Comparison of ENCODE assay signal across 32 cellular contexts in the genomic region with DNA sequence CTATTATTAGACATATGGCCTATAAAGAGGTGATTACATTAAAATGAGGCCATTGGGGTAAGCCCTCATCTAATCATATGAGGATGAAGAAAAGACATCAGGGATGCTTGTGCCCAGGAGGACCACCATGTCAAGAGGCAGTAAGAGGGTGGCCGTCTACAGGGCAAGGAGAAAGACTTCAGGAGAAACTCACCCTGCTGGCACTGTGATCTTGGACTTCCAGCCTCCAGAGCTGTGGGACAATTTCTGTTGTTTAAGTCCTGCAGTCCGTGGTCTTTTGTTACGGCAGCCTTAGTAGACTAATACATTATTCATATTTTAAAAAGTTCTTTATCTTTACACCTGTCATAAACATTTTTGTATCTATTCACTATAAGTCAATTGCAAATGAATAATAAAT.
DNase-seq lines count a peak whose midpoint lies in the region; ATAC-seq and TF ChIP-seq lines count a peak whose summit lies in the region.
"Had no signal": no experiment of that assay in that cellular context is flagged by ENCODE, and none has a peak within 500 bp of the region (broad histone marks: within the 10 kb centered on the region; RNA-seq: fewer than 3 reads in every experiment).

No MANE protein-coding gene starts in this region.

- H2AFZ ChIP-seq in hepatocyte = no peak overlapping the region
- no peak overlapping the region for H2AFZ ChIP-seq in trophoblast cell (ENCODE audit: insufficient read depth, low read length, poor library complexity)
- no peak overlapping the region for H2AFZ ChIP-seq in smooth muscle cell (ENCODE audit: low read depth)

- H3F3A ChIP-seq in smooth muscle cell (ENCODE audit: low read depth) = peaks cover 14% of the 10 kb centered on the region

- ATAC-seq in GM21786 (IDR thresholded peaks at IDR 0.05; ENCODE audit: unreplicated experiment) (no peak), HG02588 (IDR thresholded peaks at IDR 0.05; ENCODE audit: unreplicated experiment) (no peak), GM18511 (IDR thresholded peaks at IDR 0.05; ENCODE audit: unreplicated experiment) (no peak)
- ATAC-seq: A549; CD8-positive, alpha-beta T cell had no signal

- H3K4me2 ChIP-seq in hepatocyte (peak overlapping the region; percentile 10), trophoblast cell (ENCODE audit: low read length) (no peak overlapping the region), smooth muscle cell (no peak overlapping the region)
- H3K4me2 ChIP-seq: BLaER1 had no signal

- no peak overlapping the region for H3K4me3 ChIP-seq in HEK293 (ENCODE audit: low read depth, low read length)
- H3K4me3 ChIP-seq in hepatocyte = no peak overlapping the region
- H3K4me3 ChIP-seq in trophoblast cell (ENCODE audit: low read depth, low read length) = no peak overlapping the region
- no peak overlapping the region for H3K4me3 ChIP-seq in smooth muscle cell
- H3K4me3 ChIP-seq: A549; BLaER1; BLaER1 treated with 17β-estradiol and CSF1 and Interleukin-3, amounts not matched to agents 10 nM and 100 nM had no signal

- no peak overlapping the region for H3K23ac ChIP-seq in trophoblast cell (ENCODE audit: low read length)

- TF ChIP-seq CTCF in HEK293 (tag by site-specific recombination; IDR thresholded peaks at IDR 0.05) (no peak), hepatocyte (IDR thresholded peaks at IDR 0.05; ENCODE audit: poor library complexity) (no peak), smooth muscle cell (IDR thresholded peaks at IDR 0.05; ENCODE audit: borderline replicate concordance, insufficient read depth, poor library complexity, severe bottlenecking) (no peak)

- no peak overlapping the region for H4K12ac ChIP-seq in trophoblast cell (ENCODE audit: low read depth, low read length)

- CTCF ChIA-PET in HEK293 (lab: Yijun Ruan, JAX) = interaction anchor here (0.6 to 1.1 kb wide), 3 partner anchors 10 to 284 kb away, joined by 3 read pairs; no protein-coding TSS in a partner anchor

- H3K27me3 ChIP-seq in hepatocyte = no peaks in the 10 kb centered on the region
- H3K27me3 ChIP-seq in trophoblast cell (ENCODE audit: insufficient read depth, low read length) = no peaks in the 10 kb centered on the region
- H3K27me3 ChIP-seq in smooth muscle cell (ENCODE audit: low read depth) = no peaks in the 10 kb centered on the region
- H3K27me3 ChIP-seq: BE2C; BLaER1; BLaER1 treated with 17β-estradiol and CSF1 and Interleukin-3, amounts not matched to agents 10 nM and 100 nM had no signal

- H3K14ac ChIP-seq in trophoblast cell (ENCODE audit: low read length) = no peak overlapping the region

- peaks cover 5% of the 10 kb centered on the region for H3K79me1 ChIP-seq in trophoblast cell (ENCODE audit: low read length)

- WGBS in hepatocyte (ENCODE audit: low lambda C conversion rate, missing lambda C conversion rate) = 92% methylated on average over 3 of the region's 3 CpGs
- no CpG with 5 or more reads among the region's 3 CpGs for WGBS in trophoblast cell (ENCODE audit: extremely low coverage, insufficient coverage, insufficient read length)
- WGBS in smooth muscle cell (ENCODE audit: low lambda C conversion rate) = 100% methylated on average over 3 of the region's 3 CpGs

- H4K20me1 ChIP-seq in hepatocyte (ENCODE audit: insufficient read depth, poor library complexity, severe bottlenecking) = no peaks in the 10 kb centered on the region
- no peaks in the 10 kb centered on the region for H4K20me1 ChIP-seq in smooth muscle cell (ENCODE audit: low read depth)
- H4K20me1 ChIP-seq: BLaER1 treated with 17β-estradiol and CSF1 and Interleukin-3, amounts not matched to agents 10 nM and 100 nM had no signal

- H3K27ac ChIP-seq in HEK293 (ENCODE audit: extremely low read depth, low read depth, low read length) (no peak overlapping the region), hepatocyte (peak overlapping the region; percentile 15), trophoblast cell (ENCODE audit: low read depth, low read length) (no peak overlapping the region), smooth muscle cell (ENCODE audit: low read depth) (peak overlapping the region; percentile 74)
- H3K27ac ChIP-seq: 22Rv1; BLaER1; BLaER1 treated with 17β-estradiol and CSF1 and Interleukin-3, amounts not matched to agents 10 nM and 100 nM; C4-2B had no signal

- H3K9me3 ChIP-seq in HEK293 (ENCODE audit: control insufficient read depth, insufficient read depth, low read depth, low read length) = no peaks in the 10 kb centered on the region
- no peaks in the 10 kb centered on the region for H3K9me3 ChIP-seq in hepatocyte (ENCODE audit: low read depth)
- no peaks in the 10 kb centered on the region for H3K9me3 ChIP-seq in trophoblast cell (ENCODE audit: insufficient read depth, low read depth, low read length)
- H3K9me3 ChIP-seq in smooth muscle cell (replicated peaks; ENCODE audit: low read depth) = no peaks in the 10 kb centered on the region
- H3K9me3 ChIP-seq: A549, BE2C, Caco-2 had no signal

- H2BK5ac ChIP-seq in trophoblast cell (ENCODE audit: low read depth, low read length, poor library complexity) = no peak overlapping the region

- H2BK120ac ChIP-seq in trophoblast cell (ENCODE audit: insufficient read depth, low read length, poor library complexity) = peak overlapping the region; percentile 49

- H3K4me1 ChIP-seq in HEK293 (ENCODE audit: control insufficient read depth, insufficient read depth, low read length) (peaks cover 13% of the 10 kb centered on the region), hepatocyte (ENCODE audit: insufficient read depth) (peaks cover 8% of the 10 kb centered on the region), trophoblast cell (ENCODE audit: control insufficient read depth in 1 of 2, insufficient read depth in 2 of 2, low read length in 2 of 2) (peaks cover 2 to 5% of the 10 kb centered on the region in 2 experiments), smooth muscle cell (ENCODE audit: low read depth) (peaks cover 20% of the 10 kb centered on the region)
- H3K4me1 ChIP-seq: BLaER1 had no signal

- no peaks in the 10 kb centered on the region for H3K9me2 ChIP-seq in hepatocyte (replicated peaks; ENCODE audit: insufficient read depth)

- no peak overlapping the region for H4K91ac ChIP-seq in trophoblast cell (ENCODE audit: low read depth, low read length)

- DNase-seq in hepatocyte (ENCODE audit: low spot score) = no peak
- no peak for DNase-seq in trophoblast cell
- DNase-seq in smooth muscle cell (lab: John Stamatoyannopoulos, UW; ENCODE audit: unreplicated experiment) = no peak
- no peak for DNase-seq in AML-193 (lab: John Stamatoyannopoulos, UW)
- DNase-seq: 8988T; ACHN; BE2C; C1 segment of cervical spinal cord; Caco-2; Calu3; CD4-positive, alpha-beta memory T cell; CD4-positive, alpha-beta T cell; CD4-positive, CD25-positive, alpha-beta regulatory T cell; CD8-positive, alpha-beta memory T cell; CD8-positive, alpha-beta T cell; COR-L47; DMS 273 treated with DMSO at 0.1 percent for 48 hours; DMS153; DMS53; DMS79; DMS79 treated with DMSO at 0.1 percent for 48 hours; DND-41; EL had no signal

- peak overlapping the region; percentile 93 for H2BK12ac ChIP-seq in trophoblast cell (ENCODE audit: low read length)

- H2AK5ac ChIP-seq in trophoblast cell (ENCODE audit: low read length) = no peak overlapping the region

- H3K79me2 ChIP-seq in hepatocyte = no peaks in the 10 kb centered on the region
- H3K79me2 ChIP-seq in trophoblast cell (ENCODE audit: control insufficient read depth, insufficient read depth, low read length, poor library complexity) = no peaks in the 10 kb centered on the region
- H3K79me2 ChIP-seq in smooth muscle cell (ENCODE audit: low read depth) = no peaks in the 10 kb centered on the region

- H3K4ac ChIP-seq in trophoblast cell (ENCODE audit: low read depth, low read length) = no peak overlapping the region

- H3K36me3 ChIP-seq in HEK293 (ENCODE audit: control insufficient read depth in 2 of 2, insufficient read depth in 1 of 2, low read length in 2 of 2) = no peaks in the 10 kb centered on the region
- no peaks in the 10 kb centered on the region for H3K36me3 ChIP-seq in hepatocyte (replicated peaks; ENCODE audit: insufficient read depth, low read depth)
- peaks cover 2 to 4% of the 10 kb centered on the region in 2 experiments for H3K36me3 ChIP-seq in trophoblast cell (ENCODE audit: control insufficient read depth in 1 of 2, insufficient read depth in 2 of 2, low read length in 2 of 2)
- no peaks in the 10 kb centered on the region for H3K36me3 ChIP-seq in smooth muscle cell (ENCODE audit: low read depth)
- H3K36me3 ChIP-seq: BE2C had no signal

- POLR2A ChIA-PET in HEK293 (lab: Yijun Ruan, JAX) = interaction anchor here (3.7 kb wide), 1 partner anchor 413 kb away, joined by 17 read pairs; a partner anchor contains a TSS

- H3K9ac ChIP-seq in trophoblast cell (ENCODE audit: low read length) = no peak overlapping the region
- H3K9ac ChIP-seq in smooth muscle cell (ENCODE audit: low read depth) = no peak overlapping the region
- H3K9ac ChIP-seq: BLaER1; BLaER1 treated with 17β-estradiol and CSF1 and Interleukin-3, amounts not matched to agents 10 nM and 100 nM had no signal

- peak overlapping the region; percentile 74 for H3K18ac ChIP-seq in trophoblast cell (ENCODE audit: low read length)

- H4K8ac ChIP-seq in trophoblast cell (ENCODE audit: low read depth, low read length) = peak overlapping the region; percentile 45

TF ChIP-seq in HEK293, 187 proteins besides CTCF, POLR2A, EP300 and RAD21:
- no peak for TF ChIP-seq MEIS1 (CRISPR knock-in tag; IDR thresholded peaks at IDR 0.05; ENCODE audit: borderline replicate concordance)
- TF ChIP-seq ZNF792 (tag by site-specific recombination; IDR thresholded peaks at IDR 0.05) = no peak
- TF ChIP-seq ZNF548 (tag by site-specific recombination; IDR thresholded peaks at IDR 0.05) = peak; percentile 96

Comparison
In these comparisons a context has a peak if more than half of its experiments do, and no peak if none do; other contexts are left out.
1. H3K27ac ChIP-seq: peak in hepatocyte (single experiment) and smooth muscle cell (single experiment); none in HEK293 (single experiment) and trophoblast cell (single experiment).